In genomic region chr14:60253649-60254048, GRCh38 we compare ENCODE assay signal across 21 cellular contexts. TPM values are rescaled to one million over a fixed set of nuclear protein-coding genes. Genes with fewer than 3 reads are reported as not detected.
DNase-seq lines count a peak whose midpoint lies in the region; ATAC-seq, FAIRE-seq and TF ChIP-seq lines count a peak whose summit lies in the region.
"Had no signal": no experiment of that assay in that cellular context is flagged by ENCODE, and none has a peak within 500 bp of the region (broad histone marks: within the 10 kb centered on the region; RNA-seq: fewer than 3 reads in every experiment).

No MANE protein-coding gene starts in this region.

- H3K27me3 Mint-ChIP-seq in HFFc6 (ENCODE audit: insufficient read depth) = no peaks in the 10 kb centered on the region

- no peak overlapping the region for H3K4me3 Mint-ChIP-seq in HFFc6

- H3K9ac ChIP-seq in colonic mucosa (ENCODE audit: low read depth in 2 of 2, low read length in 2 of 2) = peak overlapping the region in 1 of 2 donors; percentile 3
- no peak overlapping the region for H3K9ac ChIP-seq in rectal smooth muscle tissue (ENCODE audit: low read length)

- H3K4me1 Mint-ChIP-seq in HFFc6 (ENCODE audit: low read depth) = peaks cover 37% of the 10 kb centered on the region

- H3K27ac ChIP-seq in colonic mucosa = peak overlapping the region; percentile 39
- H3K27ac ChIP-seq in rectal smooth muscle tissue (ENCODE audit: low read depth, low read length) = no peak overlapping the region
- H3K27ac ChIP-seq in breast epithelium = no peak overlapping the region
- H3K27ac ChIP-seq: C4-2B, SK-N-MC had no signal

- FAIRE-seq in HTR-8/SVneo (lab: Jason Lieb, UNC) = peak; percentile 79
- FAIRE-seq: GM12891, H1 had no signal

- no peaks in the 10 kb centered on the region for H3K36me3 Mint-ChIP-seq in HFFc6 (ENCODE audit: low read depth)

- TF ChIP-seq CTCF in colonic mucosa (IDR thresholded peaks at IDR 0.05) (no peak), breast epithelium (IDR thresholded peaks at IDR 0.05) (no peak), HFFc6 (IDR thresholded peaks at IDR 0.05) (no peak)

- no peak for ATAC-seq in GM18858 (IDR thresholded peaks at IDR 0.05; ENCODE audit: unreplicated experiment)

- H3K4me1 ChIP-seq in colonic mucosa = no peaks in the 10 kb centered on the region
- H3K4me1 ChIP-seq in rectal smooth muscle tissue (ENCODE audit: control insufficient read depth, insufficient read depth, low read length) = peaks cover 19% of the 10 kb centered on the region
- H3K4me1 ChIP-seq in breast epithelium = no peaks in the 10 kb centered on the region

- no peak for TF ChIP-seq POLR2A in breast epithelium (IDR thresholded peaks at IDR 0.05)

- H3K9me3 ChIP-seq in colonic mucosa (no peaks in the 10 kb centered on the region), breast epithelium (no peaks in the 10 kb centered on the region)

- H3K36me3 ChIP-seq in colonic mucosa = no peaks in the 10 kb centered on the region
- H3K36me3 ChIP-seq in rectal smooth muscle tissue (ENCODE audit: control insufficient read depth, insufficient read depth, low read length) = no peaks in the 10 kb centered on the region
- no peaks in the 10 kb centered on the region for H3K36me3 ChIP-seq in breast epithelium

- DNase-seq in DMS79 treated with DMSO at 0.1 percent for 48 hours (lab: John Stamatoyannopoulos, UW) = peak; percentile 49
- DNase-seq in HTR-8/SVneo (ENCODE audit: insufficient read length, low spot score) = no peak
- no peak for DNase-seq in colonic mucosa
- no peak for DNase-seq in breast epithelium (ENCODE audit: low spot score in 2 of 2)
- DNase-seq in NCI-H2171 treated with DMSO at 0.1 percent for 48 hours (lab: John Stamatoyannopoulos, UW) = no peak
- no peak for DNase-seq in HFFc6
- DNase-seq: AML-193, DMS 273 treated with DMSO at 0.1 percent for 48 hours, EL, NCI-H1048, NCI-H1436 treated with DMSO at 0.1 percent for 48 hours, NCI-H2029, NCI-H510A treated with DMSO at 0.1 percent for 48 hours, NCI-H774, SHP77 had no signal

- no peak overlapping the region for H3K27ac Mint-ChIP-seq in HFFc6

- no peaks in the 10 kb centered on the region for H3K9me3 Mint-ChIP-seq in HFFc6

- H3K27me3 ChIP-seq in colonic mucosa (no peaks in the 10 kb centered on the region), rectal smooth muscle tissue (ENCODE audit: control insufficient read depth, insufficient read depth, low read length) (no peaks in the 10 kb centered on the region), breast epithelium (no peaks in the 10 kb centered on the region)

- intact Hi-C loops in colonic mucosa (cut with DNase I) = no loop called here
- intact Hi-C loops in breast epithelium (cut with DNase I; ENCODE audit: low total_unique reads) = no loop called here

- H3K4me3 ChIP-seq in colonic mucosa (no peak overlapping the region), rectal smooth muscle tissue (ENCODE audit: low read length) (peak overlapping the region; percentile 27), breast epithelium (no peak overlapping the region)
- H3K4me3 ChIP-seq: SK-N-MC had no signal

RNA-seq across cellular contexts. Expression of gene PPM1A, which starts 4.6 kb away (rescaled TPM):
- total RNA-seq in colonic mucosa = 100 to 1,000 TPM in 1 of 2 donors, 10 to 100 TPM in 1; 63.0 to 126 TPM
- total RNA-seq in breast epithelium = 10 to 100 TPM; 39.3 to 53.8 (median 49.9) TPM
- total RNA-seq in HFFc6 (2021; fragmentation: NEBNext Ultra II Directional; extraction: Animal tissue kit (Norgen Biotek cat#: 25700)) = 10 to 100 TPM; 35.2 to 38.0 (median 36.5) TPM
